ENCODE assay signal across 8 cellular contexts in the genomic region with DNA sequence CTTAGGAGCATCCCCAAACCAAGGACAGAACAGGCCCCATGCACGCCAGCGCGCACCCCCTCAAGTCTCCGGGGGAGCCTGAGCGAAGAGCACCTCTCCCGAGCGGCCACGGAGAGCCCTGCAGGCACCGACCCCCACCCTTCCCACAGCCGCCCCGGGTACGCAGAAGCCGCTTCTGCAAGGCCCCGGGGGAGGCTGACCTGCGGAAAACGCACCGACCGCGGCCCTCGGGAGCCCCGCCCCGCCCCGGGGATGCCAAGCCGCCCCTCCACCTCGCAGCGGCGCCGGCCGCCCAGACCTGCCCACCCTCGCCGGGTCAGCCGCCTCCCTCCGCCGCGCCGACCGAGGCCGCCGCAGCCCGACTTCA. TPM values are rescaled to one million over a fixed set of nuclear protein-coding genes. Genes with fewer than 3 reads are reported as not detected.
A peak's percentile ranks its signal among the peaks of the same experiment; 100 is the strongest.
DNase-seq lines count a peak whose midpoint lies in the region; ATAC-seq and TF ChIP-seq lines count a peak whose summit lies in the region.

No MANE protein-coding gene starts in this region.

- H3K4me1 ChIP-seq in adipocyte (ENCODE audit: control insufficient read depth, insufficient read depth, low read length) = peaks cover 18% of the 10 kb centered on the region
- H3K4me1 ChIP-seq in right lobe of liver = no peaks in the 10 kb centered on the region
- H3K4me1 ChIP-seq in tibial nerve = peaks cover 0 to 33% (median 5%) of the 10 kb centered on the region in 4 donors

- intact Hi-C loops in right lobe of liver (cut with DNase I) = no loop called here

- DNase-seq in NK-92 treated with Interleukin-12 subunit alpha and Interleukin-12 subunit beta, amount 100 ng/mL, for 24 hours (lab: John Stamatoyannopoulos, UW) = peak; percentile 75
- DNase-seq in NK-92 (lab: John Stamatoyannopoulos, UW; ENCODE audit: unreplicated experiment) = no peak
- DNase-seq in adipocyte (ENCODE audit: low read depth) = no peak
- DNase-seq in right lobe of liver = no peak
- DNase-seq in tibial nerve (ENCODE audit: low spot score in 2 of 2) = peak in 1 of 2 donors; percentile 5

- no peak for TF ChIP-seq CTCF in right lobe of liver (IDR thresholded peaks at IDR 0.05)
- TF ChIP-seq CTCF in tibial nerve (IDR thresholded peaks at IDR 0.05) = no peak

- ATAC-seq in HG03342 (IDR thresholded peaks at IDR 0.05; ENCODE audit: unreplicated experiment) (peak; percentile 42), right lobe of liver (no peak), HG03196 (IDR thresholded peaks at IDR 0.05; ENCODE audit: unreplicated experiment) (no peak), HG03439 (IDR thresholded peaks at IDR 0.05; ENCODE audit: unreplicated experiment) (no peak)

- no peak for TF ChIP-seq EP300 in tibial nerve (IDR thresholded peaks at IDR 0.05)

- peak overlapping the region; percentile 23 to 65 (median 48) for H3K27ac ChIP-seq in right lobe of liver
- peak overlapping the region; percentile 66 to 95 (median 80) for H3K27ac ChIP-seq in tibial nerve

- H3K9ac ChIP-seq in adipocyte (ENCODE audit: low read length) = peak overlapping the region; percentile 89

- H3K36me3 ChIP-seq in adipocyte (ENCODE audit: control insufficient read depth, insufficient read depth, low read length, severe bottlenecking) (no peaks in the 10 kb centered on the region), right lobe of liver (no peaks in the 10 kb centered on the region), tibial nerve (peaks cover 0 to under 1% (median 0%) of the 10 kb centered on the region in 3 donors)

- H3K27me3 ChIP-seq in adipocyte (replicated peaks; ENCODE audit: control insufficient read depth, insufficient read depth, low read length) = no peaks in the 10 kb centered on the region
- no peaks in the 10 kb centered on the region for H3K27me3 ChIP-seq in right lobe of liver
- no peaks in the 10 kb centered on the region for H3K27me3 ChIP-seq in tibial nerve

- 4% methylated on average over 4 of the region's 40 CpGs for WGBS in right lobe of liver (ENCODE audit: insufficient coverage, low coverage, low lambda C conversion rate, missing lambda C conversion rate)
- 1% methylated on average over 13 to 31 of the region's 40 CpGs for WGBS in tibial nerve, 2 donors

- H3K9me3 ChIP-seq in adipocyte (ENCODE audit: control insufficient read depth, low read length) (no peaks in the 10 kb centered on the region), right lobe of liver (no peaks in the 10 kb centered on the region), tibial nerve (no peaks in the 10 kb centered on the region)

- H3K4me3 ChIP-seq in adipocyte (ENCODE audit: low read length) = peak overlapping the region; percentile 99
- H3K4me3 ChIP-seq in right lobe of liver = peak overlapping the region; percentile 67 to 92 (median 67)
- peak overlapping the region; percentile 77 to 81 (median 78) for H3K4me3 ChIP-seq in tibial nerve

- TF ChIP-seq POLR2A in right lobe of liver (IDR thresholded peaks at IDR 0.05) = no peak
- TF ChIP-seq POLR2A in tibial nerve (IDR thresholded peaks at IDR 0.05) = no peak

RNA-seq across cellular contexts. Expression of a gene that starts 0.4 kb away (rescaled TPM):
- 10 to 100 TPM in 2 of 6 experiments, 1 to 10 TPM in 4; 5.7 to 11.5 (median 8.5) TPM for total RNA-seq in right lobe of liver
- total RNA-seq in tibial nerve = 10 to 100 TPM; 20.8 to 71.7 (median 46.2) TPM

RNA-seq across cellular contexts. Expression of a gene that starts 58.7 kb away (rescaled TPM):
- total RNA-seq in right lobe of liver = 10 to 100 TPM; 19.6 to 34.7 (median 25.5) TPM
- 10 to 100 TPM; 34.7 to 52.0 (median 42.9) TPM for total RNA-seq in tibial nerve
